ENCODE assay signal across 1 cellular context in genomic region chr7:979886-980571, GRCh38.
TF ChIP-seq lines count a peak whose summit lies in the region.

No MANE protein-coding gene starts in this region.

TF ChIP-seq in H1, 55 proteins besides CTCF, POLR2A, EP300 and RAD21:
- TF ChIP-seq HDAC6 (IDR thresholded peaks at IDR 0.05; ENCODE audit: low read depth, low read length), result no peak
- TF ChIP-seq SIX5 (IDR thresholded peaks at IDR 0.05; ENCODE audit: low read depth, low read length), result no peak
- no peak for TF ChIP-seq ZNF274 (IDR thresholded peaks at IDR 0.05; ENCODE audit: borderline replicate concordance, extremely low read depth, low read length)
TF ChIP-seq in H1: peak in this region for 0.
